In genomic region chr6:11964101-11964500, GRCh38 we compare ENCODE assay signal across 1 cellular context.
A peak's percentile ranks its signal among the peaks of the same experiment; 100 is the strongest.
TF ChIP-seq lines count a peak whose summit lies in the region.

No MANE protein-coding gene starts in this region.

TF ChIP-seq in K562, 482 proteins besides CTCF, POLR2A, EP300 and RAD21 (continued from another document and continues in another):
- TF ChIP-seq RNF219 (CRISPR knock-in tag; IDR thresholded peaks at IDR 0.05), result no peak
- TF ChIP-seq ETS2 (tag; IDR thresholded peaks at IDR 0.05; ENCODE audit: borderline replicate concordance, poor library complexity, severe bottlenecking), result no peak
- TF ChIP-seq ARID1B (IDR thresholded peaks at IDR 0.05), result 0 out of 2 replicates have a peak, but pooled peaks have one; percentile 18
- TF ChIP-seq KHSRP (IDR thresholded peaks at IDR 0.05), result no peak
- TF ChIP-seq ZMIZ1 (IDR thresholded peaks at IDR 0.05; ENCODE audit: low read depth in 2 of 2, low read length in 2 of 2), result no peak
- TF ChIP-seq CLOCK (CRISPR knock-in tag; IDR thresholded peaks at IDR 0.05; ENCODE audit: borderline replicate concordance), result no peak
- TF ChIP-seq RB1 (IDR thresholded peaks at IDR 0.05; ENCODE audit: low read depth), result no peak
- no peak for TF ChIP-seq TFE3 (CRISPR knock-in tag; IDR thresholded peaks at IDR 0.05)
- TF ChIP-seq ZSCAN32 (CRISPR knock-in tag; IDR thresholded peaks at IDR 0.05), result no peak
- no peak for TF ChIP-seq ELF4 (CRISPR knock-in tag; IDR thresholded peaks at IDR 0.05)
- TF ChIP-seq ELF2 (CRISPR knock-in tag; IDR thresholded peaks at IDR 0.05), result no peak
- TF ChIP-seq NCOA6 (IDR thresholded peaks at IDR 0.05), result no peak
- no peak for TF ChIP-seq BCL6 (CRISPR knock-in tag; IDR thresholded peaks at IDR 0.05)
- peak; percentile 57; the same call in 1 of the 2 replicates for TF ChIP-seq GATA2 (CRISPR knock-in tag; IDR thresholded peaks at IDR 0.05)
- TF ChIP-seq ZNF668 (CRISPR knock-in tag; IDR thresholded peaks at IDR 0.05), result no peak
- TF ChIP-seq KDM2B (CRISPR knock-in tag; IDR thresholded peaks at IDR 0.05), result no peak
- no peak for TF ChIP-seq ZNF584 (CRISPR knock-in tag; IDR thresholded peaks at IDR 0.05; ENCODE audit: low read depth)
- TF ChIP-seq HDAC1 (IDR thresholded peaks at IDR 0.05), result peak in 1 of 2 experiments; percentile 40; a peak in 1 of 4 replicates
- no peak for TF ChIP-seq ATF7 (IDR thresholded peaks at IDR 0.05)
- TF ChIP-seq DACH1 (IDR thresholded peaks at IDR 0.05; ENCODE audit: partially characterized antibody), result peak; percentile 99
- TF ChIP-seq GATAD2B (IDR thresholded peaks at IDR 0.05; ENCODE audit: borderline replicate concordance), result peak; percentile 97
- TF ChIP-seq USF2 (CRISPR knock-in tag; IDR thresholded peaks at IDR 0.05), result no peak
- TF ChIP-seq KLF13 (tag; IDR thresholded peaks at IDR 0.05; ENCODE audit: borderline replicate concordance, low read depth), result no peak
- no peak for TF ChIP-seq HDAC6 (IDR thresholded peaks at IDR 0.05; ENCODE audit: low read depth, low read length)
- TF ChIP-seq GTF2B (IDR thresholded peaks at IDR 0.05; ENCODE audit: extremely low read depth, insufficient read length), result no peak
- no peak for TF ChIP-seq ZNF23 (CRISPR knock-in tag; IDR thresholded peaks at IDR 0.05)
- TF ChIP-seq E4F1 (CRISPR knock-in tag; IDR thresholded peaks at IDR 0.05; ENCODE audit: borderline replicate concordance), result no peak
- TF ChIP-seq ZBTB2 (IDR thresholded peaks at IDR 0.05), result peak; percentile 96
- no peak for TF ChIP-seq MITF (IDR thresholded peaks at IDR 0.05)
- no peak for TF ChIP-seq POLR2B (IDR thresholded peaks at IDR 0.05; ENCODE audit: low read depth, partially characterized antibody)
- no peak for TF ChIP-seq MTF1 (CRISPR knock-in tag; IDR thresholded peaks at IDR 0.05; ENCODE audit: borderline replicate concordance)
- TF ChIP-seq SREBF1 (IDR thresholded peaks at IDR 0.05; ENCODE audit: borderline replicate concordance, low read depth, low read length), result no peak
- TF ChIP-seq MTA2 (IDR thresholded peaks at IDR 0.05; ENCODE audit: low read depth), result 0 out of 2 replicates have a peak, but pooled peaks have one; percentile 25
- TF ChIP-seq HMG20B (CRISPR knock-in tag; IDR thresholded peaks at IDR 0.05), result no peak
- no peak for TF ChIP-seq ZNF175 (CRISPR knock-in tag; IDR thresholded peaks at IDR 0.05; ENCODE audit: low read depth)
- TF ChIP-seq ZBTB5 (IDR thresholded peaks at IDR 0.05), result no peak
- no peak for TF ChIP-seq E2F4 (CRISPR knock-in tag; IDR thresholded peaks at IDR 0.05; ENCODE audit: low read depth)
- TF ChIP-seq ZNF197 (CRISPR knock-in tag; IDR thresholded peaks at IDR 0.05; ENCODE audit: low read depth), result no peak
- 0 out of 2 replicates have a peak, but pooled peaks have one; percentile 71 for TF ChIP-seq ZFPM2 (CRISPR knock-in tag; IDR thresholded peaks at IDR 0.05)
- TF ChIP-seq MXI1 (IDR thresholded peaks at IDR 0.05; ENCODE audit: low read depth, low read length), result no peak
- peak; percentile 88 for TF ChIP-seq BCOR (IDR thresholded peaks at IDR 0.05)
- TF ChIP-seq ZKSCAN8 (CRISPR knock-in tag; IDR thresholded peaks at IDR 0.05), result no peak
